15 cellular contexts compared by ENCODE assay signal in the genomic region with DNA sequence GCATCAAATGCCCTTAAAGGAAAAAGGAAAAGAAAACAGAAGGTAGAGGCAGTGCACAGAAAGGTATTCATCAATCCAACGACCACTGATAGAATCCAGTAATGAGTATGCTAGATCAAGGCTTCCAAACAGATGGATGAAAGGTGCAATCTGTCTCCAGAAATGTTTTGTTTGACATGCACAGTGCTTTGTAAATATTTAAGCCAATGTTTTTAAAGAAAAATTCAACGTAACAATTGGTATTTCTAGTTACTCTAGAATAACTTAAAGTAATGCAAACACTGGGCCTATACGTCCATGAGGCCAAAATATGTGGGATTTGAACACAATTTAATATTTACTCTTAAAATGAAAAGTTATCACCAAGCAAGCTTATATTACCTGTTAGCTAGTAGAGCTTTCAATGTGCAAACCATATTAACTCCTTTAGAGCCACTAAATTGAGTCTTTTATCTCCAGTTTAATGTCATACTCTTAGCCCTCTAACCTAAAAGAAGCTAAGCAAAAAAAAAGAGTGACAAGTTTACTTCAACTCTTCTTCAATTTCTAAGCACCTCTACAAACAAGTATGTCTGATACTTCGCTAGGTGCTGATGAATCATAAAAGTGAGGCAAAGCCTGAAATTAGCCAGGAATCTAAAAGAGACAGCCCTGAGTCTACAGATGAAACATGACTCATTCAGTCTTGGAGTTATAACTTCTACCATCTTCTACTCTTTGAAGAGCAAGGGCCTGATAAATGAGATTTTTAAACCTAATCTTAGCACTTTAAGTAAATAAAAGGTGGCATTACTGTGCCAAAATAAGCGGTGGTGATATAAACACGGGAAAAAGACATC.
DNase-seq lines count a peak whose midpoint lies in the region; ATAC-seq, FAIRE-seq and TF ChIP-seq lines count a peak whose summit lies in the region.
"Had no signal": no experiment of that assay in that cellular context is flagged by ENCODE, and none has a peak within 500 bp of the region (broad histone marks: within the 10 kb centered on the region; RNA-seq: fewer than 3 reads in every experiment).

No MANE protein-coding gene starts in this region.

- H3K4me3 ChIP-seq in IMR-90 (ENCODE audit: insufficient read depth, low read depth, low read length) = no peak overlapping the region
- H3K4me3 ChIP-seq in bronchial epithelial cell (ENCODE audit: low read depth, low read length) = no peak overlapping the region
- H3K4me3 ChIP-seq: right atrium auricular region had no signal

- H3K36me3 ChIP-seq in IMR-90 (ENCODE audit: control insufficient read depth, insufficient read depth, low read length) (no peaks in the 10 kb centered on the region), bronchial epithelial cell (ENCODE audit: control insufficient read depth, insufficient read depth, low read length) (no peaks in the 10 kb centered on the region)
- H3K36me3 ChIP-seq: right atrium auricular region had no signal

- TF ChIP-seq POLR2A in IMR-90 (IDR thresholded peaks at IDR 0.05; ENCODE audit: low read depth, low read length) = no peak

- no peak for FAIRE-seq in bronchial epithelial cell (lab: Jason Lieb, UNC)
- FAIRE-seq: TTC549 had no signal

- peak overlapping the region; percentile 30; the same call in 1 of the 2 replicates for H3K4me2 ChIP-seq in IMR-90 (ENCODE audit: low read depth, low read length)

- DNase-seq in AG20443 (ENCODE audit: low spot score) (peak; percentile 11), IMR-90 (peak; percentile 49), bronchial epithelial cell (ENCODE audit: low read depth) (peak; percentile 93), left colon (no peak), NCI-H510A treated with DMSO at 0.1 percent for 48 hours (lab: John Stamatoyannopoulos, UW) (no peak), SIG-M5 (lab: John Stamatoyannopoulos, UW) (no peak), NCI-H82 (lab: John Stamatoyannopoulos, UW) (no peak), G401 (ENCODE audit: low spot score) (no peak)
- DNase-seq: activated naive CD4-positive, alpha-beta T cell treated with Interleukin-2 at 50 U/mL for 16 hours; immature natural killer cell; NCI-H1436 treated with DMSO at 0.1 percent for 48 hours; stimulated activated CD4-positive, alpha-beta T cell treated with anti-CD3 and anti-CD28 coated beads, Interleukin-4, amount 100 ng/mL, for 4 hours; stimulated activated naive B cell treated with anti-CD40 and anti-IgM and Interleukin-4, amounts not matched to agents 10 μg/mL and 1 μg/mL and 100 μg/mL, for 72 hours had no signal

- no peak overlapping the region for H3K9ac ChIP-seq in IMR-90 (ENCODE audit: low read depth, low read length)

- no peaks in the 10 kb centered on the region for H3K9me3 ChIP-seq in IMR-90 (ENCODE audit: control insufficient read depth, insufficient read depth, low read length)
- H3K9me3 ChIP-seq: right atrium auricular region had no signal

- no peak overlapping the region for H4K8ac ChIP-seq in IMR-90 (ENCODE audit: low read depth in 2 of 2, low read length in 2 of 2)

- no peaks in the 10 kb centered on the region; the same call in 1 of the 2 replicates for H4K20me1 ChIP-seq in IMR-90 (ENCODE audit: insufficient read depth, low read length)

- no peak overlapping the region for H3K14ac ChIP-seq in IMR-90 (replicated peaks; ENCODE audit: low read depth, low read length)

- peaks cover 2% of the 10 kb centered on the region for H3K4me1 ChIP-seq in IMR-90 (ENCODE audit: control insufficient read depth, insufficient read depth, low read length)

- WGBS in IMR-90 (ENCODE audit: extremely low coverage in 2 of 2, insufficient read length in 1 of 2), 2 experiments = no CpG with 5 or more reads among the region's 6 CpGs

- POLR2A ChIA-PET in IMR-90 (lab: Charles Lee; ENCODE audit: unreplicated experiment) = no interaction called here

- no peak for TF ChIP-seq RAD21 in IMR-90 (IDR thresholded peaks at IDR 0.05; ENCODE audit: low read length)

- no peak overlapping the region for H3K4ac ChIP-seq in IMR-90 (ENCODE audit: low read depth, low read length)

- no peak overlapping the region for H2AFZ ChIP-seq in IMR-90 (replicated peaks; ENCODE audit: low read length, poor library complexity)

- no peak overlapping the region for H4K5ac ChIP-seq in IMR-90 (ENCODE audit: low read depth, low read length)

- H2BK15ac ChIP-seq in IMR-90 (ENCODE audit: low read depth, low read length) = no peak overlapping the region

- no peak overlapping the region for H3K56ac ChIP-seq in IMR-90 (ENCODE audit: extremely low read depth, insufficient read depth, low read length)

- TF ChIP-seq CTCF in IMR-90 (conservative IDR thresholded peaks at IDR 0.05; ENCODE audit: low read depth, low read length) (no peak), bronchial epithelial cell (IDR thresholded peaks at IDR 0.05; ENCODE audit: insufficient read depth, low read length, severe bottlenecking) (no peak)

- no peak overlapping the region for H3K18ac ChIP-seq in IMR-90 (ENCODE audit: low read depth, low read length)

- in situ Hi-C loops in IMR-90 (cut with MboI; ENCODE audit: low sequenced_read_pairs) = no loop called here
- in situ Hi-C loops in G401 (cut with HindIII; ENCODE audit: low sequenced_read_pairs) = no loop called here

- H3K23ac ChIP-seq in IMR-90 (ENCODE audit: low read depth, low read length) = no peak overlapping the region

- H2BK120ac ChIP-seq in IMR-90 (ENCODE audit: low read depth, low read length) = no peak overlapping the region

- intact Hi-C loops in IMR-90 (cut with micrococcal nuclease) (no loop called here), left colon (cut with DNase I, micrococcal nuclease) (no loop called here)

- CTCF ChIA-PET in IMR-90 (lab: Yijun Ruan, JAX) = interaction anchor here (0.5 kb wide), 1 partner anchor 911 kb away, joined by 3 read pairs; no protein-coding TSS in a partner anchor

- no peak overlapping the region for H2AK9ac ChIP-seq in IMR-90 (replicated peaks; ENCODE audit: low read depth, low read length, poor library complexity)

- no peak overlapping the region for H2AK5ac ChIP-seq in IMR-90 (ENCODE audit: low read depth, low read length)

- H2BK20ac ChIP-seq in IMR-90 (ENCODE audit: low read depth, low read length) = no peak overlapping the region

- no peak overlapping the region for H3K27ac ChIP-seq in IMR-90 (ENCODE audit: insufficient read depth, low read length)
- H3K27ac ChIP-seq: right atrium auricular region had no signal

- H3K79me1 ChIP-seq in IMR-90 (ENCODE audit: low read depth in 1 of 2, low read length in 2 of 2) = peaks cover 11 to 19% of the 10 kb centered on the region in 2 experiments; a peak in 3 of 4 replicates

- BruUV-seq in IMR-90 (replicated peaks; lab: Mats Ljungman, UMichigan) = no TSS peak

- dilution Hi-C loops in IMR-90 (cut with HindIII; ENCODE audit: low sequenced_read_pairs, unreplicated experiment) = no loop called here

- no peaks in the 10 kb centered on the region for H3K9me1 ChIP-seq in IMR-90 (ENCODE audit: insufficient read depth, low read length)

- no peak overlapping the region for H2BK5ac ChIP-seq in IMR-90 (ENCODE audit: low read depth, low read length, poor library complexity, severe bottlenecking)

- no peak overlapping the region for H4K91ac ChIP-seq in IMR-90 (ENCODE audit: insufficient read depth, low read depth, low read length)

- H3K27me3 ChIP-seq in IMR-90 (ENCODE audit: control insufficient read depth, insufficient read depth, low read length) = no peaks in the 10 kb centered on the region
- no peaks in the 10 kb centered on the region for H3K27me3 ChIP-seq in bronchial epithelial cell (ENCODE audit: control insufficient read depth, insufficient read depth, low read length)
- H3K27me3 ChIP-seq: right atrium auricular region had no signal

- ATAC-seq in IMR-90 (ENCODE audit: low read depth) (peak; percentile 75; the same call in 1 of the 2 replicates), left colon (peak; percentile 49)
- ATAC-seq: stimulated activated naive B cell treated with anti-CD40 and anti-IgM and Interleukin-4, amounts not matched to agents 10 μg/mL and 1 μg/mL and 100 μg/mL, for 72 hours had no signal

TF ChIP-seq in IMR-90, 13 proteins besides CTCF, POLR2A, EP300 and RAD21:
- TF ChIP-seq RCOR1 (IDR thresholded peaks at IDR 0.05; ENCODE audit: insufficient replicate concordance, low read length) (no peak), MXI1 (IDR thresholded peaks at IDR 0.05; ENCODE audit: borderline replicate concordance, low read depth, low read length) (no peak), SMC3 (IDR thresholded peaks at IDR 0.05; ENCODE audit: low read depth, low read length) (no peak), FOS (IDR thresholded peaks at IDR 0.05; ENCODE audit: low read depth, low read length) (peak; percentile 46; the same call in 1 of the 2 replicates), BHLHE40 (IDR thresholded peaks at IDR 0.05; ENCODE audit: low read depth, low read length) (no peak)
- TF ChIP-seq, protein P1, sequence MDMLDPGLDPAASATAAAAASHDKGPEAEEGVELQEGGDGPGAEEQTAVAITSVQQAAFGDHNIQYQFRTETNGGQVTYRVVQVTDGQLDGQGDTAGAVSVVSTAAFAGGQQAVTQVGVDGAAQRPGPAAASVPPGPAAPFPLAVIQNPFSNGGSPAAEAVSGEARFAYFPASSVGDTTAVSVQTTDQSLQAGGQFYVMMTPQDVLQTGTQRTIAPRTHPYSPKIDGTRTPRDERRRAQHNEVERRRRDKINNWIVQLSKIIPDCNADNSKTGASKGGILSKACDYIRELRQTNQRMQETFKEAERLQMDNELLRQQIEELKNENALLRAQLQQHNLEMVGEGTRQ (IDR thresholded peaks at IDR 0.05; ENCODE audit: low read depth, low read length) = no peak

Comparison
In these comparisons a context has a peak if more than half of its experiments do, and no peak if none do; other contexts are left out.
1. DNase-seq: peak in AG20443 (single experiment), IMR-90 (single experiment) and bronchial epithelial cell (single experiment); none in left colon (0 of 2), NCI-H510A treated with DMSO at 0.1 percent for 48 hours (single experiment), SIG-M5 (single experiment), NCI-H82 (single experiment) and G401 (single experiment).